In the genomic region with DNA sequence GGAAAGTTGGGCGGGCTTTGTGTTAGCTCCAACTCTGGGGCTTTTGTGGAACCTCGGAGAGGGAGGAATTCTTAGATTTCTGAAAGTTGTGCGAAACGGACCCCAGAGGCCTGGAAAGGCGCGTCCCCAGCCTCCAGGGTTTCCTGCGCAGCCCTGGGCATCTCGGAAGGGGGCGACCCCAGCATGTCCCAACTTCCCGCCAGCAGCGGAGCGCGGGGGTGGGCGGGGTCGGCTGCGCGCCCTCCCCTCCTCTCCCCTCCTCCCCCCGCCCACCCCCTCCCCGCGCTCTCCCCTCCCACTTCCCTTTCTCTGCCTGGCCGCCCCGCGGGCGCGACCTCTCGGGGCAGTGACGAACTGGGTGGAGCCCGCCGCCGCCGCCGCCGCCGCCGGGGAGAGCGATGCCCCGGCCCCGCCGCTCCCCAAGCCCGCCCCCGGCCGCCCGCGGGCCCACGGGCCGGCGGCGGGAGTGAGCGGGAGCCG, we compare ENCODE assay signal across 7 cellular contexts.
DNase-seq lines count a peak whose midpoint lies in the region; ATAC-seq and TF ChIP-seq lines count a peak whose summit lies in the region.

No MANE protein-coding gene starts in this region.

- ATAC-seq in GM18502 (IDR thresholded peaks at IDR 0.05; ENCODE audit: poor library complexity, unreplicated experiment) (peak; percentile 81), HG02759 (IDR thresholded peaks at IDR 0.05; ENCODE audit: unreplicated experiment) (peak; percentile 89)

- in situ Hi-C loops in T47D (cut with HindIII; ENCODE audit: low pct_unique_long_range_greater_than_20kb, low sequenced_read_pairs) = no loop called here

- no peak for TF ChIP-seq CTCF in VCaP (conservative IDR thresholded peaks at IDR 0.05)

- peak; percentile 66 for DNase-seq in NCI-H146 treated with DMSO at 0.1 percent for 48 hours (lab: John Stamatoyannopoulos, UW; ENCODE audit: unreplicated experiment)
- peak; percentile 10 to 52 for DNase-seq in T47D (ENCODE audit: low read depth in 1 of 2, low spot score in 1 of 2)
- DNase-seq in iPS-NIHi7 (ENCODE audit: extremely low spot score) = peak; percentile 92
- DNase-seq in stimulated activated CD4-positive, alpha-beta T cell treated with anti-CD3 and anti-CD28 coated beads, Interleukin-12 subunit alpha, Interleukin-12 subunit beta, amount 100 ng/mL, for 24 hours (ENCODE audit: low read depth in 2 of 2) = peak; percentile 54 to 66

- H3K27ac ChIP-seq in VCaP = peak overlapping the region; percentile 77

Comparison
In these comparisons a context has a peak if more than half of its experiments do, and no peak if none do; other contexts are left out.
1. Peak in every context shown above with its lines: DNase-seq, ATAC-seq and H3K27ac ChIP-seq.
2. DNase-seq: peak in every context shown above with its lines; median percentile 92 in iPS-NIHi7; 66 in NCI-H146 treated with DMSO at 0.1 percent for 48 hours; 60 in stimulated activated CD4-positive, alpha-beta T cell treated with anti-CD3 and anti-CD28 coated beads, Interleukin-12 subunit alpha, Interleukin-12 subunit beta, amount 100 ng/mL, for 24 hours; 31 in T47D.